ENCODE assay signal across 8 cellular contexts in the genomic region with DNA sequence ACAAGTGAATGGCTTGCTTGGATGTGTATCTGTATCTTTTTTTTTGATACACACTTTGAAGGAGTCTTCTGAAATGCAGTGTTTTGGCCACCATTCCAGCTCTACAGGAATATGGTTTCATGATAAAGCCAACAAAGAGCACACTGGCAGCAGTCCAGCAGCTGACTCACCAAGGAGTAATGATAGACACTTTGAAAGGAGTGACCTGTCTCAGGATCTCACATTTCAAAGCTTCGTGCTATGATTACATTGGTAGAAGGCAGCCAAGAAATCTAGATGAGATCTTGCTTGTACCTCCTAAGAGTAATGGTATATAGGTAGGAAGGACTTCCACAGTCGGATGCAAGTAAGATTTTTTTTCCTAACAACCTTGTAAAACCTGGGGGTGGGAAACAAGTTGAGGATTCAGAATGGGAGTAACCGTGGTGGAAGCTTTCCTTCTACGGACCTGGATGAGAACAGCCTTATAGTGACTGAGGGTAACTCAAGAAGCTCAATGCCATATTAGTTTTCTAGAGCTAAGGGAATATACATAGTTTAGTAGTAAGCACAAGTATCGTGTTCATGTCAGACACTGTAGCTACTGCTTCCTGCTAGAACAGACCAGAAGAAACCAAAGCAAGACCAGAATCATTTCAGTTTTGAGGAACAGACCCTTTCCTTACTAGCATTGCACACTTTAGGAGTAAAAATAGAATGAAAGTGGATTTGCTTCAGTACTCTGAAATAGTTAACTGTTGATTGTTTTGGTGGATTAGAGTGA. TPM values are rescaled to one million over a fixed set of nuclear protein-coding genes. Genes with fewer than 3 reads are reported as not detected.
A peak's percentile ranks its signal among the peaks of the same experiment; 100 is the strongest.
DNase-seq lines count a peak whose midpoint lies in the region; TF ChIP-seq lines count a peak whose summit lies in the region.

No MANE protein-coding gene starts in this region.

- TF ChIP-seq CTCF in spleen (IDR thresholded peaks at IDR 0.05 in 8 of 11, conservative IDR thresholded peaks at IDR 0.05 in 3 of 11) = no peak

- H3K4me3 ChIP-seq in spleen (no peak overlapping the region), neuronal stem cell (ENCODE audit: low read length in 2 of 2) (no peak overlapping the region)

- H3K79me1 ChIP-seq in neuronal stem cell (ENCODE audit: low read depth, low read length) = peaks cover 1% of the 10 kb centered on the region

- H3K9ac ChIP-seq in neuronal stem cell (ENCODE audit: low read depth, low read length, poor library complexity) = no peak overlapping the region

- H3K27me3 ChIP-seq in spleen (replicated peaks in 1 of 7) (no peaks in the 10 kb centered on the region), neuronal stem cell (ENCODE audit: control insufficient read depth in 3 of 3, insufficient read depth in 3 of 3, low read depth in 1 of 3, low read length in 3 of 3) (no peaks in the 10 kb centered on the region)

- no peak overlapping the region for H3K23ac ChIP-seq in neuronal stem cell (ENCODE audit: low read depth, low read length, poor library complexity)

- no peak overlapping the region for H3K18ac ChIP-seq in neuronal stem cell (ENCODE audit: low read length)

- no peak overlapping the region for H3K4ac ChIP-seq in neuronal stem cell (ENCODE audit: low read length)

- H3K36me3 ChIP-seq in spleen = no peaks in the 10 kb centered on the region
- H3K36me3 ChIP-seq in neuronal stem cell (replicated peaks in 1 of 2; ENCODE audit: control insufficient read depth in 2 of 2, insufficient read depth in 2 of 2, low read length in 2 of 2) = no peaks in the 10 kb centered on the region

- peak overlapping the region in 5 of 8 donors; percentile 8 to 53 (median 39) for H3K27ac ChIP-seq in spleen
- no peak overlapping the region for H3K27ac ChIP-seq in neuronal stem cell (replicated peaks; ENCODE audit: low read length)

- peak; percentile 27 to 37 for DNase-seq in activated T-cell treated with anti-CD3 and anti-CD28 coated beads, Interleukin-2, amount 50 U/mL, for 48 hours
- no peak for DNase-seq in activated T-cell treated with anti-CD3 and anti-CD28 coated beads, Interleukin-2, amount 50 U/mL, for 1 hour
- DNase-seq in NCI-H2171 treated with DMSO at 0.1 percent for 48 hours (lab: John Stamatoyannopoulos, UW) (peak; percentile 88), amniotic stem cell (lab: John Stamatoyannopoulos, UW) (peak; percentile 75), hepatic stellate cell (ENCODE audit: low spot score) (peak; percentile 66), spleen (no peak), NAMALWA (ENCODE audit: low spot score) (no peak), neuronal stem cell (ENCODE audit: low spot score) (no peak)

- intact Hi-C loops in spleen (cut with DNase I; ENCODE audit: low total_unique reads) = no loop called here

- no peak overlapping the region for H4K8ac ChIP-seq in neuronal stem cell (ENCODE audit: low read depth, low read length)

- 50 to 74% (median 68%) methylated on average over 5 of the region's 5 CpGs for WGBS in spleen, 5 donors
- no CpG with 5 or more reads among the region's 5 CpGs for WGBS in neuronal stem cell (ENCODE audit: extremely low coverage in 2 of 2, insufficient read length in 2 of 2, insufficient replicate concordance in 1 of 2), 2 donors

- H2AK5ac ChIP-seq in neuronal stem cell (ENCODE audit: low read depth, low read length) = no peak overlapping the region

- H2BK15ac ChIP-seq in neuronal stem cell (ENCODE audit: low read length) = no peak overlapping the region

- H2BK120ac ChIP-seq in neuronal stem cell (ENCODE audit: low read depth, low read length) = no peak overlapping the region

- H2BK5ac ChIP-seq in neuronal stem cell (ENCODE audit: low read length) = no peak overlapping the region

- H3K4me1 ChIP-seq in spleen = peaks cover 14 to 100% (median 55%) of the 10 kb centered on the region in 6 donors
- H3K4me1 ChIP-seq in neuronal stem cell (ENCODE audit: control insufficient read depth in 2 of 2, insufficient read depth in 1 of 2, low read depth in 1 of 2, low read length in 2 of 2) = peaks cover 2 to 3% of the 10 kb centered on the region in 2 donors

- no peak overlapping the region for H3K14ac ChIP-seq in neuronal stem cell (ENCODE audit: low read length)

- H2BK12ac ChIP-seq in neuronal stem cell (ENCODE audit: low read length) = no peak overlapping the region

- no peak overlapping the region for H4K91ac ChIP-seq in neuronal stem cell (ENCODE audit: low read depth, low read length, poor library complexity)

- no peak overlapping the region for H2AFZ ChIP-seq in neuronal stem cell (ENCODE audit: low read length)

- H3K9me3 ChIP-seq in spleen (no peaks in the 10 kb centered on the region), neuronal stem cell (replicated peaks in 1 of 2; ENCODE audit: control insufficient read depth in 2 of 2, insufficient read depth in 1 of 2, low read depth in 1 of 2, low read length in 2 of 2) (peaks cover 0 to 2% of the 10 kb centered on the region in 2 donors)

- no peak for TF ChIP-seq POLR2A in spleen (IDR thresholded peaks at IDR 0.05)

- no peak overlapping the region for H3K4me2 ChIP-seq in neuronal stem cell (ENCODE audit: insufficient read depth, low read length, poor library complexity, severe bottlenecking)

RNA-seq across cellular contexts. Expression of a gene that starts 25.0 kb away (rescaled TPM):
- total RNA-seq in spleen = 100 to 1,000 TPM in 3 of 7 donors, 10 to 100 TPM in 4; 65.7 to 137 (median 87.9) TPM
- polyA plus RNA-seq in spleen = 10 to 100 TPM in 1 of 3 donors, 1 to 10 TPM in 2; 5.3 to 13.0 (median 6.7) TPM
- 18.2 TPM for polyA plus RNA-seq in neuronal stem cell (2013, experiment 1 of 2)
- 16.8 TPM for polyA plus RNA-seq in neuronal stem cell (2013, experiment 2 of 2)

Comparison
In these comparisons a context has a peak if more than half of its experiments do, and no peak if none do; other contexts are left out.
1. DNase-seq: peak in activated T-cell treated with anti-CD3 and anti-CD28 coated beads, Interleukin-2, amount 50 U/mL, for 48 hours (2 of 2), NCI-H2171 treated with DMSO at 0.1 percent for 48 hours (single experiment), amniotic stem cell (single experiment) and hepatic stellate cell (single experiment); none in activated T-cell treated with anti-CD3 and anti-CD28 coated beads, Interleukin-2, amount 50 U/mL, for 1 hour (single experiment), spleen (single experiment), NAMALWA (single experiment) and neuronal stem cell (single experiment).